ENCODE assay signal across 1 cellular context in genomic region chr4:144799486-144799885, GRCh38.
TF ChIP-seq lines count a peak whose summit lies in the region.

No MANE protein-coding gene starts in this region.

TF ChIP-seq in H1, 55 proteins besides CTCF, POLR2A, EP300 and RAD21:
- TF ChIP-seq RNF2 (IDR thresholded peaks at IDR 0.05; ENCODE audit: borderline replicate concordance, low read depth, low read length, missing control alignments, poor library complexity, severe bottlenecking) (no peak), HDAC6 (IDR thresholded peaks at IDR 0.05; ENCODE audit: low read depth, low read length) (no peak), CHD1 (IDR thresholded peaks at IDR 0.05; ENCODE audit: low read depth, low read length) (no peak), SIN3A (conservative IDR thresholded peaks at IDR 0.05 in 1 of 2, IDR thresholded peaks at IDR 0.05 in 1 of 2; ENCODE audit: low read depth in 1 of 2, low read length in 2 of 2) (no peak), BRCA1 (IDR thresholded peaks at IDR 0.05; ENCODE audit: low read depth, low read length) (no peak), RBBP5 (IDR thresholded peaks at IDR 0.05; ENCODE audit: borderline replicate concordance, low read depth, low read length) (no peak)
TF ChIP-seq in H1: peak in this region for 0.
